2 cellular contexts compared by ENCODE assay signal in the genomic region with DNA sequence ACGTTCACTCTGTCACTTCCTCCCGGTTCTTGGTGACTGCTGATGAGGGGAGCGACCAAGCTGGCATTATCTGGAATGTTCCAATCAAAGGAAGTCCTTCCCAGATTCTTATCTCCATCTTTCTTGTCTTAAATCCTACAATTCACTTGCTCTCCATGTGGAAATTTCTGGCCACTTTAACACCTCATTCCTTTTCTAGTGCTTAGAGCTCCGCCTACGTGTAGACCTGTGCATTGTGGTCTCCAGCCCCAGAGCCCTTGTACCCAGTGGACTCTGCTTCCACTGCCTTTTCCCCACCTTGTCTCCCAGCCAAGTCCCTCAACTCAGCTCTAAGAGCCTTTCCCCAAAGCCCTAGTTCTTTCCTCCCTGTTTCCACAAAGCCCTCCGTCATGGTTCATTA.
TF ChIP-seq lines count a peak whose summit lies in the region.

No MANE protein-coding gene starts in this region.

TF ChIP-seq in GM23338, 12 proteins besides CTCF, POLR2A, EP300 and RAD21 (continues in another document):
- TF ChIP-seq ZNF462 (CRISPR knock-in tag; IDR thresholded peaks at IDR 0.05) (no peak), CREB1 (CRISPR knock-in tag; IDR thresholded peaks at IDR 0.05; ENCODE audit: low read depth) (no peak), ZNF114 (CRISPR knock-in tag; IDR thresholded peaks at IDR 0.05) (no peak), NANOG (IDR thresholded peaks at IDR 0.05; ENCODE audit: borderline replicate concordance) (no peak), STAT1 (IDR thresholded peaks at IDR 0.05; ENCODE audit: unreplicated experiment) (no peak), EZH2 (IDR thresholded peaks at IDR 0.05; ENCODE audit: low read depth, unreplicated experiment) (no peak), EZH2phosphoT487 (IDR thresholded peaks at IDR 0.05; ENCODE audit: unreplicated experiment) (no peak), POLR2AphosphoS5 (IDR thresholded peaks at IDR 0.05; ENCODE audit: low read depth) (no peak)
- TF ChIP-seq, protein P1, sequence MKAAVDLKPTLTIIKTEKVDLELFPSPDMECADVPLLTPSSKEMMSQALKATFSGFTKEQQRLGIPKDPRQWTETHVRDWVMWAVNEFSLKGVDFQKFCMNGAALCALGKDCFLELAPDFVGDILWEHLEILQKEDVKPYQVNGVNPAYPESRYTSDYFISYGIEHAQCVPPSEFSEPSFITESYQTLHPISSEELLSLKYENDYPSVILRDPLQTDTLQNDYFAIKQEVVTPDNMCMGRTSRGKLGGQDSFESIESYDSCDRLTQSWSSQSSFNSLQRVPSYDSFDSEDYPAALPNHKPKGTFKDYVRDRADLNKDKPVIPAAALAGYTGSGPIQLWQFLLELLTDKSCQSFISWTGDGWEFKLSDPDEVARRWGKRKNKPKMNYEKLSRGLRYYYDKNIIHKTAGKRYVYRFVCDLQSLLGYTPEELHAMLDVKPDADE (IDR thresholded peaks at IDR 0.05) = no peak
- TF ChIP-seq, protein P2, sequence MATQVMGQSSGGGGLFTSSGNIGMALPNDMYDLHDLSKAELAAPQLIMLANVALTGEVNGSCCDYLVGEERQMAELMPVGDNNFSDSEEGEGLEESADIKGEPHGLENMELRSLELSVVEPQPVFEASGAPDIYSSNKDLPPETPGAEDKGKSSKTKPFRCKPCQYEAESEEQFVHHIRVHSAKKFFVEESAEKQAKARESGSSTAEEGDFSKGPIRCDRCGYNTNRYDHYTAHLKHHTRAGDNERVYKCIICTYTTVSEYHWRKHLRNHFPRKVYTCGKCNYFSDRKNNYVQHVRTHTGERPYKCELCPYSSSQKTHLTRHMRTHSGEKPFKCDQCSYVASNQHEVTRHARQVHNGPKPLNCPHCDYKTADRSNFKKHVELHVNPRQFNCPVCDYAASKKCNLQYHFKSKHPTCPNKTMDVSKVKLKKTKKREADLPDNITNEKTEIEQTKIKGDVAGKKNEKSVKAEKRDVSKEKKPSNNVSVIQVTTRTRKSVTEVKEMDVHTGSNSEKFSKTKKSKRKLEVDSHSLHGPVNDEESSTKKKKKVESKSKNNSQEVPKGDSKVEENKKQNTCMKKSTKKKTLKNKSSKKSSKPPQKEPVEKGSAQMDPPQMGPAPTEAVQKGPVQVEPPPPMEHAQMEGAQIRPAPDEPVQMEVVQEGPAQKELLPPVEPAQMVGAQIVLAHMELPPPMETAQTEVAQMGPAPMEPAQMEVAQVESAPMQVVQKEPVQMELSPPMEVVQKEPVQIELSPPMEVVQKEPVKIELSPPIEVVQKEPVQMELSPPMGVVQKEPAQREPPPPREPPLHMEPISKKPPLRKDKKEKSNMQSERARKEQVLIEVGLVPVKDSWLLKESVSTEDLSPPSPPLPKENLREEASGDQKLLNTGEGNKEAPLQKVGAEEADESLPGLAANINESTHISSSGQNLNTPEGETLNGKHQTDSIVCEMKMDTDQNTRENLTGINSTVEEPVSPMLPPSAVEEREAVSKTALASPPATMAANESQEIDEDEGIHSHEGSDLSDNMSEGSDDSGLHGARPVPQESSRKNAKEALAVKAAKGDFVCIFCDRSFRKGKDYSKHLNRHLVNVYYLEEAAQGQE (IDR thresholded peaks at IDR 0.05; ENCODE audit: unreplicated experiment) = no peak

TF ChIP-seq in H1, 55 proteins besides CTCF, POLR2A, EP300 and RAD21:
- TF ChIP-seq SP1 (IDR thresholded peaks at IDR 0.05; ENCODE audit: low read depth, low read length) (no peak), CHD2 (IDR thresholded peaks at IDR 0.05; ENCODE audit: low read length) (no peak), SRF (IDR thresholded peaks at IDR 0.05; ENCODE audit: low read depth, low read length) (no peak), EZH2 (IDR thresholded peaks at IDR 0.05; ENCODE audit: low read depth, low read length, severe bottlenecking) (no peak), SP2 (IDR thresholded peaks at IDR 0.05; ENCODE audit: low read length) (no peak), KDM4A (IDR thresholded peaks at IDR 0.05; ENCODE audit: low read depth, low read length, severe bottlenecking) (no peak), JUND (IDR thresholded peaks at IDR 0.05; ENCODE audit: low read length) (no peak), CBX5 (IDR thresholded peaks at IDR 0.05; ENCODE audit: low read depth, low read length) (no peak), YY1 (IDR thresholded peaks at IDR 0.05; ENCODE audit: low read depth, low read length) (no peak), EGR1 (IDR thresholded peaks at IDR 0.05; ENCODE audit: borderline replicate concordance, low read depth, low read length) (no peak), CBX8 (IDR thresholded peaks at IDR 0.05; ENCODE audit: borderline replicate concordance, low read depth, low read length) (no peak), NANOG (IDR thresholded peaks at IDR 0.05; ENCODE audit: insufficient read depth, low read depth, low read length, poor library complexity, severe bottlenecking) (no peak)
